10 cellular contexts compared by ENCODE assay signal in the genomic region with DNA sequence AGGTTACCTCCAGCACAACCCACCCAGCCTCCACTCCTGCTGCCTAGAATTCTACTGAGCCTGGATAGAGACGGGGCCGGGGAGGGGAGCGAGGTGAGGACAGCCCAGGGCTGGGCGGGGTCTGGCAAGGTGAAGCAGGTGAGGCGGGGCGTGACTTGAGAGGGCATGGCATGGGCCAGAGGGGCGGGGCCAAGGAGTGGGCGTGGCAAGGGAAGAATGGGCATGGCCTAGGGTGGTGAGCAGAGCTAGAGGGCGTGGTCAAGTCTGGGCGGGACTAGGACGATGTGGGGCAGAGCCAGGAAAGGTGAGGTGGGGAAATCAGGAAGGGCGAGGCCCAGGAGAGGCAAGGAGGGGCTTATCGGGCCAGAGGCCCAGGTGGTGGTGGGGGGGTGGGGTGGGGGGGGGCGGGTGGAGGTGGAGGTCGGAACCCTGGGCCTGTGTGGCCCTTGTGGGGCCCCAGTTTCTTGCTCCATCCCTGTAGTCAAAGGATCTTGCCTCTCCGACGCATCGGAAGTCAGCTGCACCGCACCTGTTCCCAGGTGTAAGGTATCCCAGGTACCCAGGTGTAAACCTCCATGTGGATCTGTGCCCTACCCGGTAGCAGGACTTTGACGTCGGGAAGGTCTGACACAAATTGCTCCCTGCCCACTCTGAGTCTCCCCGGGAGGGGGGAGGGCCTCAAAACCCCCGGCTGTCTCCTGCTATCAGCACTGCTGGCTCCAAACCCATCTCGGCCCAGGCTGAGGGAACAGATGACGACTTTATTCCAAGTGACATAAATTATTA. TPM values are rescaled to one million over a fixed set of nuclear protein-coding genes. Genes with fewer than 3 reads are reported as not detected.
A peak's percentile ranks its signal among the peaks of the same experiment; 100 is the strongest.
DNase-seq lines count a peak whose midpoint lies in the region; ATAC-seq and TF ChIP-seq lines count a peak whose summit lies in the region.
"Had no signal": no experiment of that assay in that cellular context is flagged by ENCODE, and none has a peak within 500 bp of the region (broad histone marks: within the 10 kb centered on the region; RNA-seq: fewer than 3 reads in every experiment).

No MANE protein-coding gene starts in this region.

- H3K4me3 ChIP-seq in mucosa of stomach (ENCODE audit: low read length) (peak overlapping the region; percentile 49), dorsolateral prefrontal cortex (peak overlapping the region in 11 of 59 donors; percentile 2 to 47 (median 26))

- no peaks in the 10 kb centered on the region for H3K36me3 ChIP-seq in mucosa of stomach (ENCODE audit: control insufficient read depth, insufficient read depth, low read length)

- peak overlapping the region; percentile 33 for H3K9ac ChIP-seq in mucosa of stomach (ENCODE audit: low read length)

- no peak for TF ChIP-seq CTCF in dorsolateral prefrontal cortex (IDR thresholded peaks at IDR 0.05 in 54 of 56, conservative IDR thresholded peaks at IDR 0.05 in 2 of 56; ENCODE audit: low read depth in 1 of 56, partially characterized antibody in 56 of 56)

- H3K27me3 ChIP-seq in mucosa of stomach (ENCODE audit: control insufficient read depth, insufficient read depth, low read length) (peaks cover 3% of the 10 kb centered on the region), dorsolateral prefrontal cortex (peaks cover 0 to 41% (median 3%) of the 10 kb centered on the region in 45 donors)

- H3K4me1 ChIP-seq in mucosa of stomach (ENCODE audit: control insufficient read depth, insufficient read depth, low read length) = no peaks in the 10 kb centered on the region

- peaks cover 5% of the 10 kb centered on the region for H3K9me3 Mint-ChIP-seq in activated naive CD8-positive, alpha-beta T cell treated with anti-CD3 and anti-CD28 coated beads, Interleukin-2, amount 50 U/mL, for 24 hours

- no peak overlapping the region for H3K27ac Mint-ChIP-seq in activated naive CD8-positive, alpha-beta T cell treated with anti-CD3 and anti-CD28 coated beads, Interleukin-2, amount 50 U/mL, for 24 hours

- intact Hi-C loops in dorsolateral prefrontal cortex (cut with DNase I) = no loop called here

- no peak for ATAC-seq in activated naive CD8-positive, alpha-beta T cell treated with anti-CD3 and anti-CD28 coated beads, Interleukin-2, amount 50 U/mL, for 24 hours
- ATAC-seq in GM18870 (IDR thresholded peaks at IDR 0.05; ENCODE audit: unreplicated experiment) = no peak

- DNase-seq in DMS153 treated with DMSO at 0.1 percent for 48 hours (lab: John Stamatoyannopoulos, UW; ENCODE audit: unreplicated experiment) = peak; percentile 51
- peak; percentile 85 for DNase-seq in NCI-H1105 treated with DMSO at 0.1 percent for 48 hours (lab: John Stamatoyannopoulos, UW)
- peak; percentile 47 for DNase-seq in activated naive CD8-positive, alpha-beta T cell treated with anti-CD3 and anti-CD28 coated beads, Interleukin-2, amount 50 U/mL, for 24 hours
- DNase-seq in dorsolateral prefrontal cortex = no peak
- no peak for DNase-seq in H4 (ENCODE audit: low spot score)
- DNase-seq in cerebellar cortex (ENCODE audit: low spot score) = no peak
- DNase-seq: NCI-H524, retina had no signal

- H3K27ac ChIP-seq in dorsolateral prefrontal cortex = no peak overlapping the region

- H3K4me3 Mint-ChIP-seq in activated naive CD8-positive, alpha-beta T cell treated with anti-CD3 and anti-CD28 coated beads, Interleukin-2, amount 50 U/mL, for 24 hours = no peak overlapping the region

- no peaks in the 10 kb centered on the region for H3K9me3 ChIP-seq in mucosa of stomach (ENCODE audit: control insufficient read depth, low read length)

- peaks cover 4% of the 10 kb centered on the region for H3K27me3 Mint-ChIP-seq in activated naive CD8-positive, alpha-beta T cell treated with anti-CD3 and anti-CD28 coated beads, Interleukin-2, amount 50 U/mL, for 24 hours

- H3K36me3 Mint-ChIP-seq in activated naive CD8-positive, alpha-beta T cell treated with anti-CD3 and anti-CD28 coated beads, Interleukin-2, amount 50 U/mL, for 24 hours (ENCODE audit: low read depth) = peaks cover 6% of the 10 kb centered on the region

- peaks cover 11% of the 10 kb centered on the region for H3K4me1 Mint-ChIP-seq in activated naive CD8-positive, alpha-beta T cell treated with anti-CD3 and anti-CD28 coated beads, Interleukin-2, amount 50 U/mL, for 24 hours

RNA-seq across cellular contexts. Expression of gene UTS2, which starts 32.8 kb away (rescaled TPM):
- 1 to 10 TPM in 1 of 120 experiments, not detected in 119; 1.7 TPM for total RNA-seq in dorsolateral prefrontal cortex
- not detected in 2 replicates for total RNA-seq in H4 (2014; rRNA removed; shearing (Covaris generic))

RNA-seq across cellular contexts. Expression of gene TNFRSF9, which starts 54.9 kb away (rescaled TPM):
- under 1 TPM in 15 of 120 experiments, not detected in 105; 0.08 to 0.41 (median 0.23) TPM for total RNA-seq in dorsolateral prefrontal cortex
- total RNA-seq in H4 (2014; rRNA removed; shearing (Covaris generic)) = 1.2 and 2.0 TPM in 2 replicates

Comparison
In these comparisons a context has a peak if more than half of its experiments do, and no peak if none do; other contexts are left out.
1. DNase-seq: peak in DMS153 treated with DMSO at 0.1 percent for 48 hours (single experiment), NCI-H1105 treated with DMSO at 0.1 percent for 48 hours (single experiment) and activated naive CD8-positive, alpha-beta T cell treated with anti-CD3 and anti-CD28 coated beads, Interleukin-2, amount 50 U/mL, for 24 hours (single experiment); none in dorsolateral prefrontal cortex (0 of 10), H4 (single experiment) and cerebellar cortex (single experiment).